Comparison of ENCODE assay signal across 1 cellular context in genomic region chr2:73510470-73510869, GRCh38.
TF ChIP-seq lines count a peak whose summit lies in the region.

No MANE protein-coding gene starts in this region.

TF ChIP-seq in HepG2, 621 proteins besides CTCF, POLR2A, EP300 and RAD21:
- TF ChIP-seq ZNF576 (CRISPR knock-in tag; IDR thresholded peaks at IDR 0.05), result 0 out of 2 replicates have a peak, but pooled peaks have one; percentile 75
- TF ChIP-seq, protein P1, sequence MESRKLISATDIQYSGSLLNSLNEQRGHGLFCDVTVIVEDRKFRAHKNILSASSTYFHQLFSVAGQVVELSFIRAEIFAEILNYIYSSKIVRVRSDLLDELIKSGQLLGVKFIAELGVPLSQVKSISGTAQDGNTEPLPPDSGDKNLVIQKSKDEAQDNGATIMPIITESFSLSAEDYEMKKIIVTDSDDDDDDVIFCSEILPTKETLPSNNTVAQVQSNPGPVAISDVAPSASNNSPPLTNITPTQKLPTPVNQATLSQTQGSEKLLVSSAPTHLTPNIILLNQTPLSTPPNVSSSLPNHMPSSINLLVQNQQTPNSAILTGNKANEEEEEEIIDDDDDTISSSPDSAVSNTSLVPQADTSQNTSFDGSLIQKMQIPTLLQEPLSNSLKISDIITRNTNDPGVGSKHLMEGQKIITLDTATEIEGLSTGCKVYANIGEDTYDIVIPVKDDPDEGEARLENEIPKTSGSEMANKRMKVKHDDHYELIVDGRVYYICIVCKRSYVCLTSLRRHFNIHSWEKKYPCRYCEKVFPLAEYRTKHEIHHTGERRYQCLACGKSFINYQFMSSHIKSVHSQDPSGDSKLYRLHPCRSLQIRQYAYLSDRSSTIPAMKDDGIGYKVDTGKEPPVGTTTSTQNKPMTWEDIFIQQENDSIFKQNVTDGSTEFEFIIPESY (CRISPR knock-in tag; IDR thresholded peaks at IDR 0.05), result 0 out of 2 replicates have a peak, but pooled peaks have one; percentile 19
